Comparison of ENCODE assay signal across 9 cellular contexts in genomic region chr11:22304337-22304961, GRCh38. TPM values are rescaled to one million over a fixed set of nuclear protein-coding genes. Genes with fewer than 3 reads are reported as not detected.
DNase-seq lines count a peak whose midpoint lies in the region; ATAC-seq, FAIRE-seq and TF ChIP-seq lines count a peak whose summit lies in the region.
"Had no signal": no experiment of that assay in that cellular context is flagged by ENCODE, and none has a peak within 500 bp of the region (broad histone marks: within the 10 kb centered on the region; RNA-seq: fewer than 3 reads in every experiment).

No MANE protein-coding gene starts in this region.

- no peak overlapping the region for H3K27ac ChIP-seq in A673 (ENCODE audit: low read depth, low read length, poor library complexity, severe bottlenecking)
- H3K27ac ChIP-seq in effector memory CD4-positive, alpha-beta T cell (ENCODE audit: insufficient read depth, low read length, poor library complexity, severe bottlenecking), result no peak overlapping the region

- no TSS peak for BruUV-seq in A673 (replicated peaks; lab: Mats Ljungman, UMichigan)

- POLR2A ChIA-PET in A673 (lab: Charles Lee; ENCODE audit: low non-redundant PET), result no interaction called here

- CTCF ChIA-PET in A673 (lab: Charles Lee), result no interaction called here

- peak; percentile 42 for FAIRE-seq in RCC 7860 (lab: Jason Lieb, UNC)

- no peaks in the 10 kb centered on the region for H3K9me3 ChIP-seq in A673 (ENCODE audit: low read depth, low read length, poor library complexity, severe bottlenecking)
- H3K9me3 ChIP-seq in effector memory CD4-positive, alpha-beta T cell (ENCODE audit: control insufficient read depth, low read length), result no peaks in the 10 kb centered on the region

- no peaks in the 10 kb centered on the region for H3K27me3 ChIP-seq in A673 (replicated peaks; ENCODE audit: insufficient read depth, low read depth, low read length, poor library complexity)
- H3K27me3 ChIP-seq in effector memory CD4-positive, alpha-beta T cell (replicated peaks; ENCODE audit: control insufficient read depth, insufficient read depth, low read length, poor library complexity, severe bottlenecking), result peaks cover 4% of the 10 kb centered on the region

- in situ Hi-C loops in GM13977 (cut with MboI; ENCODE audit: low pct_unique_long_range_greater_than_20kb, low sequenced_read_pairs, unreplicated experiment), result loop anchor here (10.0 kb wide), 1 partner anchor 140 kb away; no protein-coding TSS in a partner anchor

- H3K4me1 ChIP-seq in A673 (ENCODE audit: insufficient read depth, low read length, poor library complexity, severe bottlenecking), result no peaks in the 10 kb centered on the region
- no peaks in the 10 kb centered on the region for H3K4me1 ChIP-seq in effector memory CD4-positive, alpha-beta T cell (ENCODE audit: control insufficient read depth, insufficient read depth, low read length, poor library complexity, severe bottlenecking)

- intact Hi-C loops in A673 (cut with micrococcal nuclease; ENCODE audit: unreplicated experiment), result loop anchor here (2.0 to 5.0 kb wide), 2 partner anchors 57 to 134 kb away; no protein-coding TSS in a partner anchor

- DNase-seq in A673 (ENCODE audit: low spot score), result peak; percentile 52
- DNase-seq in GM13977 (ENCODE audit: low spot score), result peak; percentile 25
- peak; percentile 25 for DNase-seq in RCC 7860 (ENCODE audit: low spot score)
- DNase-seq in fibroblast of mammary gland (ENCODE audit: low read depth), result peak; percentile 36
- DNase-seq in retina, result peak; percentile 27
- DNase-seq in effector memory CD4-positive, alpha-beta T cell, result no peak
- DNase-seq: activated naive CD8-positive, alpha-beta T cell treated with anti-CD3 and anti-CD28 coated beads, Interleukin-2, amount 10 ng/mL, durations not matched to agents 7 days and 5 days had no signal

- no peak for ATAC-seq in HG03095 (IDR thresholded peaks at IDR 0.05; ENCODE audit: unreplicated experiment)

- H3K4me3 ChIP-seq in A673 (ENCODE audit: low read depth, low read length, poor library complexity, severe bottlenecking), result no peak overlapping the region
- H3K4me3 ChIP-seq in fibroblast of mammary gland (ENCODE audit: control insufficient read depth, low read depth, low read length), result no peak overlapping the region
- H3K4me3 ChIP-seq in effector memory CD4-positive, alpha-beta T cell (ENCODE audit: insufficient read depth, low read depth, low read length, poor library complexity, severe bottlenecking), result no peak overlapping the region

- TF ChIP-seq CTCF in A673 (conservative IDR thresholded peaks at IDR 0.05; ENCODE audit: low read depth, low read length) (peak; percentile 67), GM13977 (IDR thresholded peaks at IDR 0.05; ENCODE audit: extremely low read depth, insufficient read depth, missing control alignments) (peak; percentile 66), LNCAP (IDR thresholded peaks at IDR 0.05) (peak; percentile 66), fibroblast of mammary gland (conservative IDR thresholded peaks at IDR 0.05; ENCODE audit: control insufficient read depth, insufficient read depth, low read depth, low read length) (peak; percentile 60)

- H3K36me3 ChIP-seq in A673 (ENCODE audit: insufficient read depth, low read length, poor library complexity, severe bottlenecking), result no peaks in the 10 kb centered on the region
- H3K36me3 ChIP-seq in effector memory CD4-positive, alpha-beta T cell (ENCODE audit: control insufficient read depth, insufficient read depth, low read length), result no peaks in the 10 kb centered on the region

RNA-seq across cellular contexts. Expression of gene SLC17A6, which starts 33.7 kb away (rescaled TPM):
- total RNA-seq in A673 (2021), result not detected in 2 replicates
- total RNA-seq: activated naive CD8-positive, alpha-beta T cell treated with anti-CD3 and anti-CD28 coated beads, Interleukin-2, amount 10 ng/mL, durations not matched to agents 7 days and 5 days had no signal

Comparison
In these comparisons a context has a peak if more than half of its experiments do, and no peak if none do; other contexts are left out.
1. DNase-seq: peak in A673 (single experiment), GM13977 (single experiment), RCC 7860 (single experiment), fibroblast of mammary gland (single experiment) and retina (single experiment); none in effector memory CD4-positive, alpha-beta T cell (0 of 3).
2. Peak in every context shown above with its lines, with median percentiles within 50 percentile points of each other: CTCF ChIP-seq.